2 cellular contexts compared by ENCODE assay signal in the genomic region with DNA sequence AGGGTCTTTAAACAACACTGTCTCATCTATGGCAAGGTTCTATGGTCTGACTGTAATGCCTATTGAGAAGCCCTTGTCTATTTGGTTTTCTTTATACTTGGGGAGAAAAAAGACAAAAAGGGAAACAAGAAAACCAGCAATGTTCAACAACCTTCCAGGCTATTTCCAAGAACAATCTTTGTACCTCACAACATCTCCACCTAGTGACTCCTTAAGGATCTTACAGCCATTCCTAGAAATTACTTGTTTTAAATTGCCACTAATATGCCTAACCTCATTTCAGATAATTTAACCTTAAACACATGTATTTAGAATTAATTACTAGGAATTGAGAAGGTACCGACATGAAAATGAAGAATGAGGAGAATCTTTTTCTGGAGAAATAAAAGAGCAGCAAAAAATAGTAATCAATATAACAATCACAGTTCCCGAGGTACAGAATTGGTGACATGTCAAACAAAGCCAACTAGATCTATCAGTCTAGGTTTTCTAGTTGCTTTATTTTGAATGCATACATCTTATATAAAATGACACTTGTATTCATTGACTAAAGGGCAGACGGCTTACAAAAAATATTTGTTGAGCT.
TF ChIP-seq lines count a peak whose summit lies in the region.

No MANE protein-coding gene starts in this region.

TF ChIP-seq in IMR-90, 13 proteins besides CTCF, POLR2A, EP300 and RAD21:
- peak; percentile 33; the same call in 1 of the 2 replicates for TF ChIP-seq SMC3 (IDR thresholded peaks at IDR 0.05; ENCODE audit: low read depth, low read length)
- TF ChIP-seq NFE2L2 (IDR thresholded peaks at IDR 0.05; ENCODE audit: low read depth, low read length): no peak
- TF ChIP-seq RCOR1 (IDR thresholded peaks at IDR 0.05; ENCODE audit: insufficient replicate concordance, low read length): no peak
- no peak for TF ChIP-seq MXI1 (IDR thresholded peaks at IDR 0.05; ENCODE audit: borderline replicate concordance, low read depth, low read length)
- no peak for TF ChIP-seq FOS (IDR thresholded peaks at IDR 0.05; ENCODE audit: low read depth, low read length)

TF ChIP-seq in liver, 16 proteins besides CTCF, POLR2A, EP300 and RAD21:
- no peak for TF ChIP-seq RXRA (IDR thresholded peaks at IDR 0.05)
- TF ChIP-seq SP1 (IDR thresholded peaks at IDR 0.05): no peak
- TF ChIP-seq JUND (IDR thresholded peaks at IDR 0.05): no peak
- TF ChIP-seq HNF4G (IDR thresholded peaks at IDR 0.05): no peak
- peak; percentile 5 to 17 for TF ChIP-seq HNF4A (conservative IDR thresholded peaks at IDR 0.05)
- TF ChIP-seq, protein P1, sequence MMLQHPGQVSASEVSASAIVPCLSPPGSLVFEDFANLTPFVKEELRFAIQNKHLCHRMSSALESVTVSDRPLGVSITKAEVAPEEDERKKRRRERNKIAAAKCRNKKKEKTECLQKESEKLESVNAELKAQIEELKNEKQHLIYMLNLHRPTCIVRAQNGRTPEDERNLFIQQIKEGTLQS (IDR thresholded peaks at IDR 0.05): no peak
